Comparison of ENCODE assay signal across 1 cellular context in genomic region chr5:175840050-175840841, GRCh38.
TF ChIP-seq lines count a peak whose summit lies in the region.

No MANE protein-coding gene starts in this region.

TF ChIP-seq in SK-N-SH, 30 proteins besides CTCF, POLR2A, EP300 and RAD21 (continued from another document):
- TF ChIP-seq SIN3A (IDR thresholded peaks at IDR 0.05; ENCODE audit: borderline replicate concordance, low read depth, low read length) (no peak), POLR2AphosphoS5 (IDR thresholded peaks at IDR 0.05; ENCODE audit: low read depth, low read length) (no peak), MXI1 (IDR thresholded peaks at IDR 0.05; ENCODE audit: low read depth, low read length) (no peak), JUND (IDR thresholded peaks at IDR 0.05) (no peak), GABPA (IDR thresholded peaks at IDR 0.05; ENCODE audit: low read depth) (no peak), USF2 (IDR thresholded peaks at IDR 0.05; ENCODE audit: borderline replicate concordance, low read depth, low read length) (no peak), RFX5 (IDR thresholded peaks at IDR 0.05; ENCODE audit: low read length) (no peak), EZH2phosphoT487 (IDR thresholded peaks at IDR 0.05; ENCODE audit: borderline replicate concordance, low read depth) (no peak), REST (IDR thresholded peaks at IDR 0.05; ENCODE audit: low read depth, low read length) (no peak), SMC3 (IDR thresholded peaks at IDR 0.05; ENCODE audit: low read depth, low read length) (no peak; the same call in 1 of the 2 replicates), NRF1 (IDR thresholded peaks at IDR 0.05; ENCODE audit: low read depth, low read length) (no peak)
TF ChIP-seq in SK-N-SH: peak in this region for 0.
